16 cellular contexts compared by ENCODE assay signal in the genomic region with DNA sequence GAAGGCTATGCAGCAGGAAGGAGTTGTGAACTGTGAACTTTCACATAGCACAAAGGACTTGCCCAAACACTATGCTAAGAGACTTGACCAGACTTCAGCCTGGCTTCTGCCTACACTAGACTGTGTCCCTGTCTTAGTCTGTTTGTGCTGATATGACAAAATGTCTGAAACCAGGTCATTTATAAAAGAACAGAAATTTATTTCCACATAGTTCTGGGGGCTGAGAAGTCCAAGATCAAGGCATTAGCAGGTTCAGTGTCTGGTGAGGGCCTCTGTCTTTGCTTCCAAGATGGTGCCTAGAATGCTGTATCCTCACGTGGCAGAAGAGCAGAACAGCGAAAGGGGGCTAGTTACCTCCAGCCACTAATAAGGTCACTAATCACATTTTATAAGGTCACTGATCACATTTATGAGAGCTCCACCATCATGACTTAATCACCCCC. TPM values are rescaled to one million over a fixed set of nuclear protein-coding genes. Genes with fewer than 3 reads are reported as not detected.
DNase-seq lines count a peak whose midpoint lies in the region; ATAC-seq, FAIRE-seq and TF ChIP-seq lines count a peak whose summit lies in the region.
"Had no signal": no experiment of that assay in that cellular context is flagged by ENCODE, and none has a peak within 500 bp of the region (broad histone marks: within the 10 kb centered on the region; RNA-seq: fewer than 3 reads in every experiment).

No MANE protein-coding gene starts in this region.

- no peak overlapping the region for H3K4me3 Mint-ChIP-seq in CD8-positive, alpha-beta memory T cell
- no peak overlapping the region for H3K4me3 Mint-ChIP-seq in neural progenitor cell
- H3K4me3 Mint-ChIP-seq in stimulated activated memory B cell treated with anti-CD40 and anti-IgM and Interleukin-4, amounts not matched to agents 10 μg/mL and 1 μg/mL and 100 μg/mL, for 72 hours = no peak overlapping the region
- H3K4me3 Mint-ChIP-seq: H9 had no signal

- CTCF ChIA-PET in CD8-positive, alpha-beta memory T cell (lab: Charles Lee) = interaction anchor here (1.6 kb wide), 1 partner anchor 15 kb away, joined by 5 read pairs; no protein-coding TSS in a partner anchor

- H3K79me2 ChIP-seq in OCI-LY3 (ENCODE audit: low read length) = no peaks in the 10 kb centered on the region
- no peaks in the 10 kb centered on the region for H3K79me2 ChIP-seq in neural progenitor cell (ENCODE audit: low read depth)

- H3K4me1 ChIP-seq in CD8-positive, alpha-beta memory T cell (ENCODE audit: insufficient read depth, low read length) = peaks cover 38% of the 10 kb centered on the region
- H3K4me1 ChIP-seq in OCI-LY3 (ENCODE audit: low read length) (peaks cover 82% of the 10 kb centered on the region), neural progenitor cell (peaks cover 11% of the 10 kb centered on the region), small intestine (ENCODE audit: control insufficient read depth in 2 of 2, insufficient read depth in 1 of 2, low read depth in 1 of 2, low read length in 1 of 2) (peaks cover 2 to 4% of the 10 kb centered on the region in 2 donors)

- H3K4me2 ChIP-seq in OCI-LY3 (ENCODE audit: low read length) (no peak overlapping the region), neural progenitor cell (peak overlapping the region; percentile 37)

- H2AFZ ChIP-seq in OCI-LY3 (ENCODE audit: low read depth, low read length) (no peak overlapping the region), neural progenitor cell (replicated peaks) (no peak overlapping the region)

- H3K27me3 Mint-ChIP-seq in CD8-positive, alpha-beta memory T cell = no peaks in the 10 kb centered on the region
- H3K27me3 Mint-ChIP-seq in neural progenitor cell (ENCODE audit: insufficient read depth, low read depth) = peaks cover 12% of the 10 kb centered on the region
- no peaks in the 10 kb centered on the region for H3K27me3 Mint-ChIP-seq in stimulated activated memory B cell treated with anti-CD40 and anti-IgM and Interleukin-4, amounts not matched to agents 10 μg/mL and 1 μg/mL and 100 μg/mL, for 72 hours

- no peaks in the 10 kb centered on the region for H3K9me3 ChIP-seq in CD8-positive, alpha-beta memory T cell (ENCODE audit: low read length)
- H3K9me3 ChIP-seq in OCI-LY3 (ENCODE audit: insufficient read depth, low read length) (peaks cover 15% of the 10 kb centered on the region; the same call in 1 of the 2 replicates), neural progenitor cell (ENCODE audit: low read depth) (no peaks in the 10 kb centered on the region), small intestine (ENCODE audit: control insufficient read depth, low read depth) (no peaks in the 10 kb centered on the region)
- H3K9me3 ChIP-seq: BE2C had no signal

- peak overlapping the region in 1 of 8 donors; percentile 70 for H3K27ac Mint-ChIP-seq in CD8-positive, alpha-beta memory T cell
- no peak overlapping the region for H3K27ac Mint-ChIP-seq in neural progenitor cell
- peak overlapping the region; percentile 94 for H3K27ac Mint-ChIP-seq in stimulated activated memory B cell treated with anti-CD40 and anti-IgM and Interleukin-4, amounts not matched to agents 10 μg/mL and 1 μg/mL and 100 μg/mL, for 72 hours
- H3K27ac Mint-ChIP-seq: H9 had no signal

- no peaks in the 10 kb centered on the region for H3K27me3 ChIP-seq in CD8-positive, alpha-beta memory T cell (ENCODE audit: insufficient read depth, low read length, poor library complexity, severe bottlenecking)
- H3K27me3 ChIP-seq in OCI-LY3 (ENCODE audit: low read depth, low read length) (no peaks in the 10 kb centered on the region), neural progenitor cell (no peaks in the 10 kb centered on the region), small intestine (ENCODE audit: control insufficient read depth in 2 of 2, insufficient read depth in 2 of 2, low read length in 2 of 2) (no peaks in the 10 kb centered on the region)
- H3K27me3 ChIP-seq: BE2C had no signal

- peak overlapping the region; percentile 2 for H3K27ac ChIP-seq in CD8-positive, alpha-beta memory T cell (ENCODE audit: low read depth, low read length)
- H3K27ac ChIP-seq in OCI-LY3 (ENCODE audit: low read length) (peak overlapping the region; percentile 21), neural progenitor cell (no peak overlapping the region), small intestine (ENCODE audit: low read depth in 1 of 2, low read length in 1 of 2) (no peak overlapping the region)

- H3K9me3 Mint-ChIP-seq in CD8-positive, alpha-beta memory T cell = no peaks in the 10 kb centered on the region
- peaks cover 50% of the 10 kb centered on the region for H3K9me3 Mint-ChIP-seq in neural progenitor cell
- peaks cover 4% of the 10 kb centered on the region for H3K9me3 Mint-ChIP-seq in stimulated activated memory B cell treated with anti-CD40 and anti-IgM and Interleukin-4, amounts not matched to agents 10 μg/mL and 1 μg/mL and 100 μg/mL, for 72 hours

- WGBS in small intestine, 3 donors = 97 to 100% (median 99%) methylated on average over 2 of the region's 2 CpGs

- H3K4me3 ChIP-seq in CD8-positive, alpha-beta memory T cell (ENCODE audit: low read length) = no peak overlapping the region
- H3K4me3 ChIP-seq in OCI-LY3 (ENCODE audit: low read length) = no peak overlapping the region
- H3K4me3 ChIP-seq in neural progenitor cell = no peak overlapping the region
- no peak overlapping the region for H3K4me3 ChIP-seq in small intestine (ENCODE audit: low read depth in 1 of 2, low read length in 2 of 2)

- TF ChIP-seq CTCF in OCI-LY3 (IDR thresholded peaks at IDR 0.05; ENCODE audit: low read depth, low read length) = no peak
- TF ChIP-seq CTCF in neural progenitor cell (IDR thresholded peaks at IDR 0.05) = no peak

- peaks cover 48 to 61% (median 55%) of the 10 kb centered on the region in 3 donors for H3K4me1 Mint-ChIP-seq in CD8-positive, alpha-beta memory T cell
- H3K4me1 Mint-ChIP-seq in neural progenitor cell = peaks cover 28% of the 10 kb centered on the region
- H3K4me1 Mint-ChIP-seq in stimulated activated memory B cell treated with anti-CD40 and anti-IgM and Interleukin-4, amounts not matched to agents 10 μg/mL and 1 μg/mL and 100 μg/mL, for 72 hours = peaks cover 70% of the 10 kb centered on the region

- no peaks in the 10 kb centered on the region for H3F3A ChIP-seq in neural progenitor cell (ENCODE audit: low read depth)

- FAIRE-seq in small intestine (lab: Jason Lieb, UNC) = no peak
- FAIRE-seq: A204.1, GM19239 had no signal

- H3K9ac ChIP-seq in OCI-LY3 (ENCODE audit: low read length) (no peak overlapping the region), neural progenitor cell (no peak overlapping the region)

- no peaks in the 10 kb centered on the region for H3K36me3 ChIP-seq in CD8-positive, alpha-beta memory T cell (ENCODE audit: insufficient read depth, low read length)
- H3K36me3 ChIP-seq in OCI-LY3 (replicated peaks; ENCODE audit: low read depth, low read length) (peaks cover 22% of the 10 kb centered on the region), neural progenitor cell (no peaks in the 10 kb centered on the region), small intestine (ENCODE audit: control insufficient read depth in 2 of 2, insufficient read depth in 2 of 2, low read length in 2 of 2) (no peaks in the 10 kb centered on the region)
- H3K36me3 ChIP-seq: BE2C had no signal

- H4K20me1 ChIP-seq in OCI-LY3 (ENCODE audit: insufficient read depth, low read length) = no peaks in the 10 kb centered on the region
- no peaks in the 10 kb centered on the region for H4K20me1 ChIP-seq in neural progenitor cell (ENCODE audit: low read depth)

- no peak for DNase-seq in CD8-positive, alpha-beta memory T cell
- DNase-seq in neural progenitor cell (ENCODE audit: low spot score) = peak; percentile 59
- DNase-seq in superior temporal gyrus (ENCODE audit: extremely low spot score) = no peak
- DNase-seq in small intestine = no peak
- no peak for DNase-seq in activated CD8-positive, alpha-beta memory T cell treated with anti-CD3 and anti-CD28 coated beads, Interleukin-2, amount 50 U/mL, for 4 hours
- DNase-seq: BE2C, DMS53, GF-D8, GOT3, H9 had no signal

- no peak for ATAC-seq in stimulated activated memory B cell treated with anti-CD40 and anti-IgM and Interleukin-4, amounts not matched to agents 10 μg/mL and 1 μg/mL and 100 μg/mL, for 72 hours

- POLR2A ChIA-PET in CD8-positive, alpha-beta memory T cell (lab: Charles Lee) = no interaction called here

- peaks cover 0 to 10% (median 1%) of the 10 kb centered on the region in 3 donors for H3K36me3 Mint-ChIP-seq in CD8-positive, alpha-beta memory T cell
- peaks cover 6% of the 10 kb centered on the region for H3K36me3 Mint-ChIP-seq in neural progenitor cell
- no peaks in the 10 kb centered on the region for H3K36me3 Mint-ChIP-seq in stimulated activated memory B cell treated with anti-CD40 and anti-IgM and Interleukin-4, amounts not matched to agents 10 μg/mL and 1 μg/mL and 100 μg/mL, for 72 hours

RNA-seq across cellular contexts. Expression of a gene that starts 16.0 kb away (rescaled TPM):
- total RNA-seq in CD8-positive, alpha-beta memory T cell = 100 to 1,000 TPM; 262 to 263 TPM
- 59.0 TPM for polyA plus RNA-seq in CD8-positive, alpha-beta memory T cell
- 224 and 246 TPM in 2 replicates for total RNA-seq in neural progenitor cell (ENCODE audit: low replicate concordance)
- 10 to 100 TPM in 2 of 3 donors, 1 to 10 TPM in 1; 9.4 to 46.8 (median 11.1) TPM for polyA plus RNA-seq in small intestine

RNA-seq across cellular contexts. Expression of a gene that starts 56.2 kb away (rescaled TPM):
- total RNA-seq in CD8-positive, alpha-beta memory T cell = 1 to 10 TPM in 1 of 2 experiments, under 1 TPM in 1; 0.84 to 2.3 TPM
- not detected for polyA plus RNA-seq in CD8-positive, alpha-beta memory T cell
- total RNA-seq in neural progenitor cell (ENCODE audit: low replicate concordance) = not detected in 2 replicates
- not detected for polyA plus RNA-seq in small intestine
- total RNA-seq: H9, HT1080 had no signal
- polyA plus RNA-seq: AG04450 had no signal

Comparison
In these comparisons a context has a peak if more than half of its experiments do, and no peak if none do; other contexts are left out.
1. H3K27ac ChIP-seq: peak in CD8-positive, alpha-beta memory T cell (single experiment) and OCI-LY3 (single experiment); none in neural progenitor cell (single experiment) and small intestine (0 of 2).